Comparison of ENCODE assay signal across 1 cellular context in genomic region chr14:61761557-61761956, GRCh38.
TF ChIP-seq lines count a peak whose summit lies in the region.

No MANE protein-coding gene starts in this region.

TF ChIP-seq in endothelial cell of umbilical vein, 7 proteins besides CTCF, POLR2A, EP300 and RAD21 (continued from another document):
- TF ChIP-seq MAX (IDR thresholded peaks at IDR 0.05; ENCODE audit: insufficient read depth, insufficient read length) (no peak), POLR2AphosphoS5 (IDR thresholded peaks at IDR 0.05; ENCODE audit: insufficient read depth, low read depth, low read length) (no peak), JUN (IDR thresholded peaks at IDR 0.05; ENCODE audit: borderline replicate concordance, insufficient read depth, insufficient read length, low read depth) (no peak), MYC (IDR thresholded peaks at IDR 0.05; ENCODE audit: low read depth, low read length) (no peak), EZH2 (IDR thresholded peaks at IDR 0.05; ENCODE audit: borderline replicate concordance, low read depth, low read length, severe bottlenecking) (no peak), GATA2 (IDR thresholded peaks at IDR 0.05; ENCODE audit: insufficient read depth, insufficient read length, low read depth, low read length) (no peak)
